ENCODE assay signal across 1 cellular context in the genomic region with DNA sequence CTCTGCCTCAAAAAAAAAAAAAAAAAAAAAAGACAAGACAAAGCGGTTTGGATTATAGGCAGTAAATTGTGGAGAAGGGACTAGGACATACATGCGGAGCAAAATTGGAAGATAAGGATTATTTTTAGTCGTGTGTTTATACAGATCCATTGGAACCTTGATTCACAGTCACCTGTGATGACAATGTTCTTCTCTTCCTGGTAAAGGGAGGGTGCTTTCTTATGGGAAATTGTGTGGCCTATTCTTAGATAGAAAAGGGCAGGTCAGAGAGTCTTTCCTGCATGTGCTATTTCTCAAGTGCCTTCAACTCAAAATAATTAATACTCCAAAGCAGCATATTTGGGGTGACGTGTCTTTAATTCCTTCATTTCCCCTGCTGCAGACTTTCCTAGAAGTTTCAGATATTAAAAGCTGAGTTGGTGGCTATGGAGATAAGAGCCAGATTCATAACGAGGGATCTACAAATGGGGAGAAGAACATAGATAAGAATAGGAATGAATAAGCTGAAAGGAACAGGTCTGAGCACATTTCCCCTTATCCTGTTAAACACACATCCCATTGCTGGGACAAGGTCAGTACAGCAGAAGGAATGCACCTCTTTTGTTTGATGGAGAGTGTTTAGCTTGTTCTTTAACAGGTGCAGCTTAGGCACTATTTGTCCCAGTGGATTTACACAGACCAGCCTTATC.
TF ChIP-seq lines count a peak whose summit lies in the region.

No MANE protein-coding gene starts in this region.

TF ChIP-seq in SK-N-SH treated with all-trans-retinoic acid at 6 μM for 48 hours, 23 proteins besides CTCF, POLR2A, EP300 and RAD21 (continued from another document):
- no peak for TF ChIP-seq POU6F1 (CRISPR knock-in tag; IDR thresholded peaks at IDR 0.05; ENCODE audit: borderline replicate concordance, low read depth)
- no peak for TF ChIP-seq ZNF70 (CRISPR knock-in tag; IDR thresholded peaks at IDR 0.05)
- TF ChIP-seq ISL1 (CRISPR knock-in tag; IDR thresholded peaks at IDR 0.05): no peak
- no peak for TF ChIP-seq RARB (CRISPR knock-in tag; IDR thresholded peaks at IDR 0.05)
TF ChIP-seq in SK-N-SH treated with all-trans-retinoic acid at 6 μM for 48 hours: peak in this region for 0.
